1 cellular context compared by ENCODE assay signal in the genomic region with DNA sequence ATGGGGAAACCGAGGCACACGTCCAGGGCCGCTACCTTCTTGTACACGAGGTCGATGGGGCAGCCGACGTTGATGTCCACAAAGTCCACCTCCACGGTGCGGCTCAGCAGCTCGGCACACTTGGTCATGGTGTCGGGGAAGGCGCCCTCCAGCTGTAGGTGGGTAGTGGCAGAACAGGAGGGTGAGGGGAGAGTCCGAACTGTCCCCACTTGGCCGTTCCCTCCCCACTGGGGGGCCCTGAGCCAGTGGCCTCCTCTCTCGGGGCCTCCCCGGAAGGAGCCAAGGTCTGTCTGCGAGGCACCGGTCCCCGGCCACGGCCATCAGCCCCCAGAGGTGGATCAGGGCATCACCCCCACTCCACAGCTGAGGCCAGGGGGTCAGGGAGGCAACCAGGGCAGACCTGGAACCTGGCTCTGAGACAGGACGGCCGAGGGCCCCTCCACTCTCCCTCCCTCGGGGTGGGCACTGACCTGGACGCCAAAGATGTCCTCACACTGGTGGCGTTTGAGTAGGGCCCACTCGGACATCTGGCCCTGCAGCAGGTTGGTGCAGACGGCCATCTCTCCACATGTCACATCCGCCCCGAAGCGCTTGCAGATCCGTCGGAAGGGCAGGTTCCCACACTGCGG.
TF ChIP-seq lines count a peak whose summit lies in the region.

No MANE protein-coding gene starts in this region.

TF ChIP-seq in GM12878, 131 proteins besides CTCF, POLR2A, EP300 and RAD21:
- TF ChIP-seq HCFC1 (IDR thresholded peaks at IDR 0.05; ENCODE audit: low read length): no peak
- TF ChIP-seq POLR2AphosphoS2 (IDR thresholded peaks at IDR 0.05; ENCODE audit: low read depth, low read length): 0 out of 2 replicates have a peak, but pooled peaks have one; percentile 32
TF ChIP-seq in GM12878: peak in this region for 1.
